Comparison of ENCODE assay signal across 18 cellular contexts in the genomic region with DNA sequence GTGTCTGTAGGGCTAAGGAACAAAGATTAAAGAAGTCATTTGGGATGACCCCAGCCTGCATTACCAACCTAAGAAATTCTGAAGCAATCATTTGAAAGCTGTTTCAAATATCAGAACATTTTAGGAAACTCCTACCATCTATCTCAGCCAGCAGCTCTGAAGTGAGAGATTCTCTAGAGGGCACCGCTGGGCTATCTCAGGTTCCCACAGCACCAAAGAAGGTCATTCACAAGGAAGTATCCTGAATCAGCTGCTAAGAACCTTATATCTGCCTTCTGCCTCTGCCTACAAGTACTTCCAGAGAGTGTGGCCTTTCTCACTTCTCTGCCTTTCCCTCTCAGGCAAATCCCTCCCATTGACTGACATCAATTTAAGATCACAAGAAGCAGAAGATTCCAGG. TPM values are rescaled to one million over a fixed set of nuclear protein-coding genes. Genes with fewer than 3 reads are reported as not detected.
DNase-seq lines count a peak whose midpoint lies in the region; ATAC-seq and TF ChIP-seq lines count a peak whose summit lies in the region.
"Had no signal": no experiment of that assay in that cellular context is flagged by ENCODE, and none has a peak within 500 bp of the region (broad histone marks: within the 10 kb centered on the region; RNA-seq: fewer than 3 reads in every experiment).

No MANE protein-coding gene starts in this region.

- ATAC-seq in GM21367 (IDR thresholded peaks at IDR 0.05; ENCODE audit: unreplicated experiment) (no peak), upper lobe of right lung (no peak)
- ATAC-seq: T-cell had no signal

- H3K4me3 ChIP-seq in epithelial cell of esophagus (ENCODE audit: low read length) (no peak overlapping the region), upper lobe of right lung (no peak overlapping the region)
- H3K4me3 ChIP-seq: BLaER1 had no signal

- H3K27ac ChIP-seq in upper lobe of right lung, result no peak overlapping the region
- H3K27ac ChIP-seq: BLaER1, KMS-11, neutrophil had no signal

- no peaks in the 10 kb centered on the region for H3K9me3 ChIP-seq in upper lobe of right lung
- H3K9me3 ChIP-seq: BLaER1, neutrophil had no signal

- no peak for TF ChIP-seq CTCF in epithelial cell of esophagus (IDR thresholded peaks at IDR 0.05; ENCODE audit: insufficient read depth, low read depth, low read length, missing control alignments)
- no peak for TF ChIP-seq CTCF in upper lobe of right lung (IDR thresholded peaks at IDR 0.05)

- intact Hi-C loops in upper lobe of right lung (cut with DNase I), result no loop called here

- H3K4me1 ChIP-seq in upper lobe of right lung, result peaks cover 10% of the 10 kb centered on the region

- no peaks in the 10 kb centered on the region for H3K36me3 ChIP-seq in upper lobe of right lung
- H3K36me3 ChIP-seq: BLaER1, neutrophil had no signal

- DNase-seq in EH (ENCODE audit: low read depth) (peak; percentile 64), M059J (ENCODE audit: low read depth) (peak; percentile 55), epithelial cell of esophagus (ENCODE audit: low read depth) (peak; percentile 34), renal cortical epithelial cell (ENCODE audit: low read depth) (peak; percentile 53), upper lobe of right lung (no peak), dermis blood vessel endothelial cell (no peak)
- DNase-seq: activated CD4-positive, alpha-beta T cell treated with anti-CD3 and anti-CD28 coated beads for 48 hours; activated CD8-positive, alpha-beta memory T cell treated with anti-CD3 and anti-CD28 coated beads, Interleukin-2, amount 50 U/mL, for 4 hours; activated effector memory CD4-positive, alpha-beta T cell treated with Interleukin-2 at 50 U/mL for 16 hours; cortex of kidney; NCI-H1092; NCI-H2029; NCI-H446 treated with DMSO at 0.1 percent for 48 hours; T-cell had no signal

- H3K27me3 ChIP-seq in upper lobe of right lung, result no peaks in the 10 kb centered on the region
- H3K27me3 ChIP-seq: BLaER1 had no signal

RNA-seq across cellular contexts. Expression of gene EVA1A, which starts 13.4 kb away (rescaled TPM):
- total RNA-seq in M059J (2014; rRNA removed; shearing (Covaris generic)), result 122 and 124 TPM in 2 replicates
- total RNA-seq in renal cortical epithelial cell (82.8 and 202 TPM in 2 replicates), upper lobe of right lung (41.9 TPM), dermis blood vessel endothelial cell (66.7 and 90.5 TPM in 2 replicates)

Comparison
In these comparisons a context has a peak if more than half of its experiments do, and no peak if none do; other contexts are left out.
1. DNase-seq: peak in EH (single experiment), M059J (single experiment), epithelial cell of esophagus (single experiment) and renal cortical epithelial cell (single experiment); none in upper lobe of right lung (single experiment) and dermis blood vessel endothelial cell (single experiment).